Comparison of ENCODE assay signal across 22 cellular contexts in the genomic region with DNA sequence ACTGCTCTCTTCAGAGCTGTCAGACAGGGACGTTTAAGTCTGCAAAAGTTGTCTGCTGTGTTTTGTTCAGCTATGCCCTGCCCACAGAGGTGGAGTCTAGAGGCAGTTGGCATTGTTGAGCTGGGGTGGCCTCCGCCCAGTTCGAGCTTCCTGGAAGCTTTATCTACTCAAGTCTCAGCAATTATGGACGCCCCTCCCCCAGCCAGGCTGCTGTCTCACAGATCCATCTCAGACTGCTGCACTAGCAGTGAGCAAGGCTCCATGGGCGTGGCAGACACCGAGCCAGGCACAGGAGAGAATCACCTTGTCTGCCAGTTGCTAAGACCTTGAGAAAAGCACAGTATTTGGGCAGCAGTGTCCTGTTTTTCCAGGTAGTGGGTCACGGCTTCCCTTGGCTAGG.
A peak's percentile ranks its signal among the peaks of the same experiment; 100 is the strongest.
DNase-seq lines count a peak whose midpoint lies in the region; ATAC-seq and TF ChIP-seq lines count a peak whose summit lies in the region.
"Had no signal": no experiment of that assay in that cellular context is flagged by ENCODE, and none has a peak within 500 bp of the region (broad histone marks: within the 10 kb centered on the region; RNA-seq: fewer than 3 reads in every experiment).

No MANE protein-coding gene starts in this region.

- in situ Hi-C loops in transverse colon (cut with MboI; ENCODE audit: low pct_ligation_motif_present in 1 of 4, low pct_unique_long_range_greater_than_20kb in 1 of 4, low sequenced_read_pairs in 3 of 4), result no loop called here

- WGBS in transverse colon (ENCODE audit: low coverage in 1 of 2), 2 donors, result 38% methylated on average over 7 of the region's 7 CpGs; no CpG with 5 or more reads in 1 of the 2 donors

- H3K27me3 ChIP-seq in NT2/D1 (ENCODE audit: insufficient read depth, insufficient read length), result no peaks in the 10 kb centered on the region
- H3K27me3 ChIP-seq in transverse colon, result no peaks in the 10 kb centered on the region
- H3K27me3 ChIP-seq: cardiac muscle cell, upper lobe of left lung had no signal

- no peak overlapping the region for H3K4me3 ChIP-seq in NT2/D1 (ENCODE audit: insufficient read length, low read depth)
- H3K4me3 ChIP-seq in epithelial cell of esophagus (ENCODE audit: low read length), result no peak overlapping the region
- no peak overlapping the region for H3K4me3 ChIP-seq in transverse colon
- H3K4me3 ChIP-seq: cardiac muscle cell, lower lobe of right lung, upper lobe of left lung had no signal

- no peak overlapping the region for H3K27ac ChIP-seq in transverse colon
- H3K27ac ChIP-seq: cardiac muscle cell, lower lobe of right lung, parathyroid adenoma, upper lobe of left lung had no signal

- no peak overlapping the region for H3K9ac ChIP-seq in NT2/D1 (ENCODE audit: insufficient read length, low read depth)
- H3K9ac ChIP-seq: parathyroid adenoma had no signal

- intact Hi-C loops in transverse colon (cut with DNase I; ENCODE audit: low total_unique reads), result no loop called here

- ATAC-seq in GM21786 (IDR thresholded peaks at IDR 0.05; ENCODE audit: unreplicated experiment) (no peak), HG02852 (IDR thresholded peaks at IDR 0.05; ENCODE audit: unreplicated experiment) (no peak), GM18511 (IDR thresholded peaks at IDR 0.05; ENCODE audit: unreplicated experiment) (no peak)
- ATAC-seq: lower lobe of right lung; naive thymus-derived CD4-positive, alpha-beta T cell; Panc1; SK-N-SH treated with all-trans-retinoic acid at 6 μM for 48 hours; stimulated activated naive CD8-positive, alpha-beta T cell treated with anti-CD3 and anti-CD28 coated beads, Interleukin-15, amount 100 ng/mL, for 72 hours had no signal

- no peaks in the 10 kb centered on the region for H3K9me3 ChIP-seq in NT2/D1 (ENCODE audit: insufficient read depth, low read length)
- no peaks in the 10 kb centered on the region for H3K9me3 ChIP-seq in transverse colon
- H3K9me3 ChIP-seq: lower lobe of right lung, upper lobe of left lung had no signal

- DNase-seq in NCI-H82 (lab: John Stamatoyannopoulos, UW), result peak; percentile 63
- no peak for DNase-seq in NCI-H82 treated with DMSO at 0.1 percent for 48 hours (lab: John Stamatoyannopoulos, UW; ENCODE audit: unreplicated experiment)
- DNase-seq in NT2/D1 (ENCODE audit: low read depth, low spot score), result peak; percentile 23
- peak; percentile 51 for DNase-seq in epithelial cell of esophagus (ENCODE audit: low read depth)
- peak; percentile 74 for DNase-seq in transverse colon
- DNase-seq: activated CD4-positive, alpha-beta T cell treated with anti-CD3 and anti-CD28 coated beads, Interleukin-2, amount 50 U/mL, for 1 hour; activated gamma-delta T cell treated with Interleukin-2 at 50 U/mL for 16 hours; HCEC 1CT; Kasumi-1; lower lobe of right lung; naive thymus-derived CD4-positive, alpha-beta T cell; NCI-H1417 treated with DMSO at 0.1 percent for 48 hours; NCI-H510A; stimulated activated naive CD8-positive, alpha-beta T cell treated with anti-CD3 and anti-CD28 coated beads, Interleukin-15, amount 100 ng/mL, for 72 hours; upper lobe of left lung had no signal

- no peak for TF ChIP-seq POLR2A in transverse colon (IDR thresholded peaks at IDR 0.05)

- no peaks in the 10 kb centered on the region for H3K36me3 ChIP-seq in NT2/D1 (ENCODE audit: insufficient read depth, insufficient read length, low read length)
- no peaks in the 10 kb centered on the region for H3K36me3 ChIP-seq in transverse colon
- H3K36me3 ChIP-seq: cardiac muscle cell, lower lobe of right lung, upper lobe of left lung had no signal

- TF ChIP-seq CTCF in epithelial cell of esophagus (IDR thresholded peaks at IDR 0.05; ENCODE audit: insufficient read depth, low read depth, low read length, missing control alignments), result no peak
- no peak for TF ChIP-seq CTCF in transverse colon (IDR thresholded peaks at IDR 0.05)

- no peaks in the 10 kb centered on the region for H3K4me1 ChIP-seq in NT2/D1 (ENCODE audit: insufficient read depth, insufficient read length)
- H3K4me1 ChIP-seq in transverse colon, result no peaks in the 10 kb centered on the region
- H3K4me1 ChIP-seq: lower lobe of right lung, parathyroid adenoma, upper lobe of left lung had no signal

- TF ChIP-seq EP300 in transverse colon (IDR thresholded peaks at IDR 0.05; ENCODE audit: low read depth), result no peak
